Comparison of ENCODE assay signal across 20 cellular contexts in the genomic region with DNA sequence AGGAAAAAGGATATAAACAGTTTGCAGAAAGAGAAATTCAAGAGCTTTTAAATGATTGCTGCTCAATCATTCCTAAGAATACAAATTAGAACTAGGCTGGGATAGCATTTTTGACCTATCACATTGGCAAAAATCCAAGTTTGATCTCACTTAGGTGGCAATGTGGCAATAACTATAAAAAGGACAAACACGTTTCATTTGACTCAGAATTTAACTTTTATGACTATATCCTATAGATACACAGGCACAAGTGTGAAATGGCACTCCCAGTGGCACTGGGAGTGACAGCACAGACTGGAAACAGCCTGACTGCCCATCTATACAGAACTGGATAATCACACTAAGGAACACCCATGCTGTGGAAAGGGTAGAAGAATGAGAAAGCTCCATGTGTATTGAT. TPM values are rescaled to one million over a fixed set of nuclear protein-coding genes. Genes with fewer than 3 reads are reported as not detected.
DNase-seq lines count a peak whose midpoint lies in the region; ATAC-seq and TF ChIP-seq lines count a peak whose summit lies in the region.
"Had no signal": no experiment of that assay in that cellular context is flagged by ENCODE, and none has a peak within 500 bp of the region (broad histone marks: within the 10 kb centered on the region; RNA-seq: fewer than 3 reads in every experiment).

No MANE protein-coding gene starts in this region.

- peak overlapping the region; percentile 3 for H3K4me2 ChIP-seq in Loucy (ENCODE audit: low read depth, low read length, poor library complexity, severe bottlenecking)

- TF ChIP-seq CTCF in Loucy (conservative IDR thresholded peaks at IDR 0.05; ENCODE audit: low read length) (peak; percentile 60), WERI-Rb-1 (IDR thresholded peaks at IDR 0.05; ENCODE audit: low read depth, low read length) (0 out of 2 replicates have a peak, but pooled peaks have one; percentile 13), mucosa of descending colon (IDR thresholded peaks at IDR 0.05) (no peak)

- H3K79me2 ChIP-seq in Loucy (ENCODE audit: insufficient read depth, low read length), result peaks cover 90% of the 10 kb centered on the region

- no peaks in the 10 kb centered on the region for H3K27me3 ChIP-seq in Loucy (ENCODE audit: insufficient read depth, low read length, poor library complexity, severe bottlenecking)
- no peaks in the 10 kb centered on the region for H3K27me3 ChIP-seq in WERI-Rb-1 (ENCODE audit: insufficient read depth, low read depth, severe bottlenecking)
- H3K27me3 ChIP-seq: left lung, suprapubic skin had no signal

- ATAC-seq in mucosa of descending colon (peak; percentile 99), HG02759 (IDR thresholded peaks at IDR 0.05; ENCODE audit: unreplicated experiment) (no peak)
- ATAC-seq: activated CD8-positive, alpha-beta T cell treated with anti-CD3 and anti-CD28 coated beads, Interleukin-2, amount 10 ng/mL, durations not matched to agents 7 days and 5 days; left lung; psoas muscle had no signal

- no peak overlapping the region for H2AFZ ChIP-seq in Loucy (ENCODE audit: low read length)

- intact Hi-C loops in mucosa of descending colon (cut with DNase I, micrococcal nuclease), result no loop called here

- DNase-seq in DMS53 (lab: John Stamatoyannopoulos, UW) (peak; percentile 8), DMS53 treated with DMSO at 0.1 percent for 48 hours (lab: John Stamatoyannopoulos, UW; ENCODE audit: unreplicated experiment) (no peak), WERI-Rb-1 (no peak), mucosa of descending colon (peak in 2 of 3 donors; percentile 41 to 55), DMS79 (lab: John Stamatoyannopoulos, UW) (no peak), GOT3 (lab: John Stamatoyannopoulos, UW) (no peak)
- DNase-seq: 8988T; activated CD8-positive, alpha-beta T cell treated with anti-CD3 and anti-CD28 coated beads, Interleukin-2, amount 10 ng/mL, durations not matched to agents 7 days and 5 days; CD4-positive, alpha-beta T cell; left lung; NCI-H1092; NCI-H2171; NK-92 treated with Interleukin-12 subunit alpha and Interleukin-12 subunit beta, amount 100 ng/mL, for 24 hours; psoas muscle; SIG-M5; stimulated activated CD4-positive, alpha-beta T cell treated with anti-CD3 and anti-CD28 coated beads, Interleukin-15, amount 100 ng/mL, for 24 hours; T1000 had no signal

- H3K27ac ChIP-seq in WERI-Rb-1, result no peak overlapping the region
- H3K27ac ChIP-seq: left lung, psoas muscle, suprapubic skin had no signal

- H3K4me1 ChIP-seq in Loucy (ENCODE audit: insufficient read depth, low read length, poor library complexity, severe bottlenecking), result peaks cover 25% of the 10 kb centered on the region
- peaks cover 4% of the 10 kb centered on the region for H3K4me1 ChIP-seq in mucosa of descending colon (ENCODE audit: low read depth)
- H3K4me1 ChIP-seq: psoas muscle, suprapubic skin had no signal

- H3K9me3 ChIP-seq in Loucy (ENCODE audit: insufficient read depth, low read depth, low read length) (no peaks in the 10 kb centered on the region), WERI-Rb-1 (ENCODE audit: severe bottlenecking) (no peaks in the 10 kb centered on the region), mucosa of descending colon (no peaks in the 10 kb centered on the region)
- H3K9me3 ChIP-seq: suprapubic skin had no signal

- peaks cover 45% of the 10 kb centered on the region for H4K20me1 ChIP-seq in Loucy (ENCODE audit: insufficient read depth, low read length, poor library complexity, severe bottlenecking)

- peaks cover 91% of the 10 kb centered on the region for H3K36me3 ChIP-seq in Loucy (ENCODE audit: insufficient read depth, low read length)
- peaks cover 94% of the 10 kb centered on the region for H3K36me3 ChIP-seq in WERI-Rb-1
- no peaks in the 10 kb centered on the region for H3K36me3 ChIP-seq in mucosa of descending colon (ENCODE audit: low read depth)

- no peaks in the 10 kb centered on the region for H3K9me2 ChIP-seq in Loucy (replicated peaks; ENCODE audit: low read depth, low read length)

- H3K9ac ChIP-seq in Loucy (ENCODE audit: low read depth, low read length, poor library complexity, severe bottlenecking), result no peak overlapping the region

- no peaks in the 10 kb centered on the region for H3F3A ChIP-seq in Loucy (ENCODE audit: low read depth)

- H3K4me3 ChIP-seq in Loucy (ENCODE audit: low read length, poor library complexity, severe bottlenecking) (no peak overlapping the region), WERI-Rb-1 (ENCODE audit: low read depth, low read length) (no peak overlapping the region), mucosa of descending colon (no peak overlapping the region)
- H3K4me3 ChIP-seq: left lung, psoas muscle, suprapubic skin had no signal

RNA-seq across cellular contexts. Expression of gene CENPU, which starts 11.1 kb away (rescaled TPM):
- total RNA-seq in mucosa of descending colon, result 10 to 100 TPM in 1 of 3 donors, 1 to 10 TPM in 2; 5.1 to 19.5 (median 9.5) TPM

Comparison
In these comparisons a context has a peak if more than half of its experiments do, and no peak if none do; other contexts are left out.
1. DNase-seq: peak in DMS53 (single experiment) and mucosa of descending colon (2 of 3); none in DMS53 treated with DMSO at 0.1 percent for 48 hours (single experiment), WERI-Rb-1 (single experiment), DMS79 (single experiment) and GOT3 (single experiment).